ENCODE assay signal across 20 cellular contexts in genomic region chr20:7257719-7258466, GRCh38.
A peak's percentile ranks its signal among the peaks of the same experiment; 100 is the strongest.
DNase-seq lines count a peak whose midpoint lies in the region; ATAC-seq and TF ChIP-seq lines count a peak whose summit lies in the region.
"Had no signal": no experiment of that assay in that cellular context is flagged by ENCODE, and none has a peak within 500 bp of the region (broad histone marks: within the 10 kb centered on the region; RNA-seq: fewer than 3 reads in every experiment).

No MANE protein-coding gene starts in this region.

- peak overlapping the region; percentile 63 for H3K4me3 ChIP-seq in left ventricle myocardium inferior
- no peak overlapping the region for H3K4me3 ChIP-seq in gastrocnemius medialis
- H3K4me3 ChIP-seq: GM12878, HAP-1 had no signal

- H3K27me3 ChIP-seq in left ventricle myocardium inferior (ENCODE audit: low read depth) (no peaks in the 10 kb centered on the region), gastrocnemius medialis (no peaks in the 10 kb centered on the region)
- H3K27me3 ChIP-seq: BE2C had no signal

- peaks cover 8% of the 10 kb centered on the region for H3K9me3 ChIP-seq in left ventricle myocardium inferior (replicated peaks)
- H3K9me3 ChIP-seq in gastrocnemius medialis: peaks cover 0 to 5% (median 0%) of the 10 kb centered on the region in 3 donors
- H3K9me3 ChIP-seq: BE2C, HAP-1 had no signal

- H3K36me3 ChIP-seq in left ventricle myocardium inferior (no peaks in the 10 kb centered on the region), gastrocnemius medialis (no peaks in the 10 kb centered on the region)
- H3K36me3 ChIP-seq: BE2C, HAP-1 had no signal

- in situ Hi-C loops in gastrocnemius medialis (cut with MboI; ENCODE audit: low sequenced_read_pairs in 4 of 4): no loop called here

- peak; percentile 44 for DNase-seq in NCI-H69 (lab: John Stamatoyannopoulos, UW)
- peak; percentile 49 for DNase-seq in Right ventricle myocardium superior
- peak; percentile 37 for DNase-seq in left ventricle myocardium inferior
- DNase-seq in left lobe of liver (ENCODE audit: low spot score): peak; percentile 75
- no peak for DNase-seq in activated effector memory CD4-positive, alpha-beta T cell treated with anti-CD3 and anti-CD28 coated beads, Interleukin-2, amount 50 U/mL, for 16 hours
- DNase-seq in NCI-H2227 (lab: John Stamatoyannopoulos, UW; ENCODE audit: unreplicated experiment): no peak
- no peak for DNase-seq in gastrocnemius medialis
- DNase-seq in erythroblast (lab: John Stamatoyannopoulos, UW): no peak
- DNase-seq: ACHN; BE2C; C1 segment of cervical spinal cord; CD4-positive, CD25-positive, alpha-beta regulatory T cell; CD8-positive, alpha-beta memory T cell; COR-L47; DMS 273 treated with DMSO at 0.1 percent for 48 hours; DMS53; DND-41; EL had no signal

- H3K4me1 ChIP-seq in left ventricle myocardium inferior (peaks cover 22% of the 10 kb centered on the region), gastrocnemius medialis (peaks cover 0 to 10% of the 10 kb centered on the region in 2 donors)
- H3K4me1 ChIP-seq: BE2C, HAP-1 had no signal

- TF ChIP-seq CTCF in left ventricle myocardium inferior (IDR thresholded peaks at IDR 0.05; ENCODE audit: borderline replicate concordance) (no peak), gastrocnemius medialis (IDR thresholded peaks at IDR 0.05 in 4 of 5, conservative IDR thresholded peaks at IDR 0.05 in 1 of 5) (no peak)

- ATAC-seq in Right ventricle myocardium superior (ENCODE audit: poor library complexity) (peak; percentile 98), left lobe of liver (peak; percentile 97), gastrocnemius medialis (no peak)
- ATAC-seq: GM12878 had no signal

- TF ChIP-seq POLR2A in gastrocnemius medialis (IDR thresholded peaks at IDR 0.05) (no peak), erythroblast (IDR thresholded peaks at IDR 0.05; ENCODE audit: low read length) (no peak)

- H3K27ac ChIP-seq in left ventricle myocardium inferior (replicated peaks): peak overlapping the region; percentile 84
- no peak overlapping the region for H3K27ac ChIP-seq in gastrocnemius medialis

- intact Hi-C loops in Right ventricle myocardium superior (cut with DNase I) (no loop called here), left ventricle myocardium inferior (cut with micrococcal nuclease) (no loop called here), gastrocnemius medialis (cut with DNase I; ENCODE audit: low total_unique reads) (no loop called here)

Comparison
In these comparisons a context has a peak if more than half of its experiments do, and no peak if none do; other contexts are left out.
1. DNase-seq: peak in NCI-H69 (single experiment), Right ventricle myocardium superior (single experiment), left ventricle myocardium inferior (single experiment) and left lobe of liver (single experiment); none in activated effector memory CD4-positive, alpha-beta T cell treated with anti-CD3 and anti-CD28 coated beads, Interleukin-2, amount 50 U/mL, for 16 hours (single experiment), NCI-H2227 (single experiment), gastrocnemius medialis (0 of 2) and erythroblast (0 of 2).
2. ATAC-seq: peak in Right ventricle myocardium superior (single experiment) and left lobe of liver (single experiment); none in gastrocnemius medialis (0 of 2).